In genomic region chr15:78739206-78739605, GRCh38 we compare ENCODE assay signal across 12 cellular contexts.
"Had no signal": no experiment of that assay in that cellular context is flagged by ENCODE, and none has a peak within 500 bp of the region (broad histone marks: within the 10 kb centered on the region; RNA-seq: fewer than 3 reads in every experiment).

No MANE protein-coding gene starts in this region.

- H3K36me3 ChIP-seq: stomach, thoracic aorta, vagina had no signal

- H3K4me3 Mint-ChIP-seq: activated naive CD4-positive, alpha-beta T cell treated with anti-CD3 and anti-CD28 coated beads, Interleukin-2, amount 10 ng/mL, durations not matched to agents 7 days and 5 days; activated T-helper 1 cell treated with anti-CD3 and anti-CD28 coated beads, Interleukin-12 subunit alpha, Interleukin-12 subunit beta, Interleukin-2, Interleukin-4 antibody, amounts not matched to agents 30 ng/mL and 10 ng/mL and 1 ng/mL, durations not matched to agents 14 hours and 24 hours and 36 hours; natural killer cell treated with Interleukin-12 subunit alpha and Interleukin-12 subunit beta and Interleukin-15 and Interleukin-18, amount 100 ng/mL, for 72 hours had no signal

- H3K27me3 ChIP-seq: vagina had no signal

- H3K27ac Mint-ChIP-seq: activated naive CD4-positive, alpha-beta T cell treated with anti-CD3 and anti-CD28 coated beads, Interleukin-2, amount 10 ng/mL, durations not matched to agents 7 days and 5 days; activated T-helper 1 cell treated with anti-CD3 and anti-CD28 coated beads, Interleukin-12 subunit alpha, Interleukin-12 subunit beta, Interleukin-2, Interleukin-4 antibody, amounts not matched to agents 30 ng/mL and 10 ng/mL and 1 ng/mL, durations not matched to agents 14 hours and 24 hours and 36 hours; natural killer cell treated with Interleukin-12 subunit alpha and Interleukin-12 subunit beta and Interleukin-15 and Interleukin-18, amount 100 ng/mL, for 72 hours had no signal

- DNase-seq: activated naive CD4-positive, alpha-beta T cell treated with anti-CD3 and anti-CD28 coated beads, Interleukin-2, amount 10 ng/mL, durations not matched to agents 7 days and 5 days; cortex of kidney; effector memory CD4-positive, alpha-beta T cell; hippocampal formation; kidney glomerular epithelial cell; stimulated activated CD4-positive, alpha-beta T cell treated with anti-CD3 and anti-CD28 coated beads, Interleukin-4, amount 100 ng/mL, for 1 hour; stomach had no signal

- ATAC-seq: natural killer cell treated with Interleukin-12 subunit alpha and Interleukin-12 subunit beta and Interleukin-15 and Interleukin-18, amount 100 ng/mL, for 72 hours had no signal

- H3K9me3 ChIP-seq: stomach, thoracic aorta, vagina had no signal

- H3K9me3 Mint-ChIP-seq: activated naive CD4-positive, alpha-beta T cell treated with anti-CD3 and anti-CD28 coated beads, Interleukin-2, amount 10 ng/mL, durations not matched to agents 7 days and 5 days; activated T-helper 1 cell treated with anti-CD3 and anti-CD28 coated beads, Interleukin-12 subunit alpha, Interleukin-12 subunit beta, Interleukin-2, Interleukin-4 antibody, amounts not matched to agents 30 ng/mL and 10 ng/mL and 1 ng/mL, durations not matched to agents 14 hours and 24 hours and 36 hours; natural killer cell treated with Interleukin-12 subunit alpha and Interleukin-12 subunit beta and Interleukin-15 and Interleukin-18, amount 100 ng/mL, for 72 hours had no signal

- H3K4me1 ChIP-seq: vagina had no signal

- H3K36me3 Mint-ChIP-seq: activated naive CD4-positive, alpha-beta T cell treated with anti-CD3 and anti-CD28 coated beads, Interleukin-2, amount 10 ng/mL, durations not matched to agents 7 days and 5 days; natural killer cell treated with Interleukin-12 subunit alpha and Interleukin-12 subunit beta and Interleukin-15 and Interleukin-18, amount 100 ng/mL, for 72 hours had no signal

- H3K4me3 ChIP-seq: stomach, thoracic aorta, vagina had no signal

- H3K27ac ChIP-seq: epithelial cell of prostate, stomach, thoracic aorta, vagina had no signal
